In genomic region chr7:39623312-39624201, GRCh38 we compare ENCODE assay signal across 8 cellular contexts. TPM values are rescaled to one million over a fixed set of nuclear protein-coding genes. Genes with fewer than 3 reads are reported as not detected.
DNase-seq lines count a peak whose midpoint lies in the region; ATAC-seq, FAIRE-seq and TF ChIP-seq lines count a peak whose summit lies in the region.

Gene RALA (plus strand): TSS chr7:39623572. CDS start chr7:39686668, 63,096 bp downstream.

- peak within 1 kb of the TSS; percentile 93 for H3K4me2 ChIP-seq in mesendoderm (ENCODE audit: low read length)

- peak within 1 kb of the TSS; percentile 88 for H3K27ac Mint-ChIP-seq in Caco-2 (ENCODE audit: unreplicated experiment)

- H3K27me3 Mint-ChIP-seq in Caco-2 (ENCODE audit: insufficient read depth, unreplicated experiment) = no peaks in the 10 kb centered on the region

- H3K4me3 ChIP-seq in Caco-2 (ENCODE audit: low read depth, low read length) (peak within 1 kb of the TSS; percentile 90), NT2/D1 (ENCODE audit: insufficient read length, low read depth) (peak within 1 kb of the TSS; percentile 84), endocrine pancreas (ENCODE audit: control insufficient read depth, insufficient read depth, low read length) (peak within 1 kb of the TSS; percentile 88), mesendoderm (ENCODE audit: low read length) (peak within 1 kb of the TSS; percentile 71)

- intact Hi-C loops in Caco-2 (cut with micrococcal nuclease; ENCODE audit: unreplicated experiment) = loop anchor here (1.0 to 5.0 kb wide), 4 partner anchors 43 to 123 kb away; no protein-coding TSS in a partner anchor

- no TSS peak for BruUV-seq in Caco-2 (replicated peaks; lab: Mats Ljungman, UMichigan)

- H3K9me3 Mint-ChIP-seq in Caco-2 (ENCODE audit: unreplicated experiment) = no peaks in the 10 kb centered on the region

- POLR2A ChIA-PET in Caco-2 (lab: Charles Lee) = interaction anchor here (0.6 to 2.5 kb wide), 4 partner anchors 43 to 110 kb away, joined by 3 to 13 read pairs (median 6); no protein-coding TSS in a partner anchor

- peaks cover 53% of the 10 kb centered on the region for H3K4me1 Mint-ChIP-seq in Caco-2 (ENCODE audit: low read depth, unreplicated experiment)

- peaks cover 5% of the 10 kb centered on the region for H3K79me1 ChIP-seq in mesendoderm (ENCODE audit: low read length)

- H3K27ac ChIP-seq in mesendoderm (ENCODE audit: low read depth, low read length) = peak within 1 kb of the TSS; percentile 91

- peak; percentile 95 for DNase-seq in Caco-2
- DNase-seq in HTR-8/SVneo (ENCODE audit: insufficient read length, low spot score) = peak; percentile 93
- DNase-seq in NT2/D1 (ENCODE audit: low read depth, low spot score) = peak; percentile 95
- peak; percentile 60 for DNase-seq in activated CD8-positive, alpha-beta memory T cell treated with anti-CD3 and anti-CD28 coated beads, Interleukin-2, amount 50 U/mL, for 1 hour (ENCODE audit: extremely low read depth)
- peak; percentile 97 for DNase-seq in mesendoderm
- DNase-seq in stimulated activated CD8-positive, alpha-beta memory T cell treated with anti-CD3 and anti-CD28 coated beads, Interleukin-12 subunit alpha, Interleukin-12 subunit beta, amount 100 ng/mL, for 4 hours (ENCODE audit: low read depth) = peak; percentile 85

- H4K5ac ChIP-seq in mesendoderm (ENCODE audit: low read length) = no peak within 1 kb of the TSS

- no peak within 1 kb of the TSS for H2BK15ac ChIP-seq in mesendoderm (replicated peaks; ENCODE audit: low read depth)

- CTCF ChIA-PET in Caco-2 (lab: Charles Lee) = interaction anchor here (0.6 to 2.6 kb wide), 2 partner anchors 9 to 43 kb away, joined by 3 to 12 read pairs; no protein-coding TSS in a partner anchor

- peaks cover 32% of the 10 kb centered on the region for H3K79me2 ChIP-seq in mesendoderm (ENCODE audit: control insufficient read depth, insufficient read depth, low read length)

- peak; percentile 88 for ATAC-seq in GM21367 (IDR thresholded peaks at IDR 0.05; ENCODE audit: unreplicated experiment)

- peaks cover 11% of the 10 kb centered on the region for H3K36me3 Mint-ChIP-seq in Caco-2 (ENCODE audit: insufficient read depth, unreplicated experiment)

- peak within 1 kb of the TSS; percentile 29 for H2BK120ac ChIP-seq in mesendoderm (ENCODE audit: low read depth, low read length)

- H3K9ac ChIP-seq in NT2/D1 (ENCODE audit: insufficient read length, low read depth) = peak within 1 kb of the TSS; percentile 92
- peak within 1 kb of the TSS; percentile 88 for H3K9ac ChIP-seq in endocrine pancreas (ENCODE audit: control insufficient read depth, insufficient read depth, low read length)
- peak within 1 kb of the TSS; percentile 82 for H3K9ac ChIP-seq in mesendoderm (ENCODE audit: low read length)

- no peak for TF ChIP-seq CTCF in Caco-2 (IDR thresholded peaks at IDR 0.05; ENCODE audit: insufficient read depth in 1 of 2, low read depth in 1 of 2, low read length in 1 of 2, severe bottlenecking in 1 of 2, unreplicated experiment in 1 of 2)

- H3K36me3 ChIP-seq in Caco-2 (ENCODE audit: control insufficient read depth, insufficient read depth, low read length) = peaks cover 2% of the 10 kb centered on the region; the same call in 1 of the 2 replicates
- H3K36me3 ChIP-seq in NT2/D1 (ENCODE audit: insufficient read depth, insufficient read length, low read length) = peaks cover 18% of the 10 kb centered on the region
- H3K36me3 ChIP-seq in endocrine pancreas (ENCODE audit: control insufficient read depth, insufficient read depth, low read length) = no peaks in the 10 kb centered on the region
- no peaks in the 10 kb centered on the region for H3K36me3 ChIP-seq in mesendoderm (ENCODE audit: control insufficient read depth, insufficient read depth, low read length)

- H3K23ac ChIP-seq in mesendoderm (ENCODE audit: low read length) = peak within 1 kb of the TSS; percentile 74

- no peaks in the 10 kb centered on the region for H3K9me3 ChIP-seq in Caco-2
- H3K9me3 ChIP-seq in NT2/D1 (ENCODE audit: insufficient read depth, low read length) = no peaks in the 10 kb centered on the region
- H3K9me3 ChIP-seq in endocrine pancreas (ENCODE audit: control insufficient read depth, low read length) = no peaks in the 10 kb centered on the region

- no peak within 1 kb of the TSS for H2AK5ac ChIP-seq in mesendoderm (ENCODE audit: low read length)

- peak within 1 kb of the TSS; percentile 90 for H3K56ac ChIP-seq in mesendoderm (ENCODE audit: low read length)

- peak within 1 kb of the TSS; percentile 84 for H3K4me3 Mint-ChIP-seq in Caco-2 (ENCODE audit: unreplicated experiment)

- no peak within 1 kb of the TSS for H4K8ac ChIP-seq in mesendoderm (ENCODE audit: low read depth, low read length)

- WGBS in mesendoderm (ENCODE audit: extremely low coverage, insufficient coverage, low lambda C conversion rate) = no CpG with 5 or more reads among the region's 100 CpGs

- H3K4me1 ChIP-seq in Caco-2 = peaks cover 27% of the 10 kb centered on the region
- peaks cover 2% of the 10 kb centered on the region for H3K4me1 ChIP-seq in NT2/D1 (ENCODE audit: insufficient read depth, insufficient read length)
- H3K4me1 ChIP-seq in endocrine pancreas (ENCODE audit: control insufficient read depth, insufficient read depth, low read length) = peaks cover 17% of the 10 kb centered on the region
- H3K4me1 ChIP-seq in mesendoderm (ENCODE audit: control insufficient read depth, low read depth, low read length) = peaks cover 6% of the 10 kb centered on the region

- peak; percentile 72 for FAIRE-seq in HTR-8/SVneo (lab: Jason Lieb, UNC)

- peak within 1 kb of the TSS; percentile 45 for H2BK5ac ChIP-seq in mesendoderm (ENCODE audit: low read length)

- H3K27me3 ChIP-seq in Caco-2 (replicated peaks; ENCODE audit: control insufficient read depth, insufficient read depth, low read length) (no peaks in the 10 kb centered on the region), NT2/D1 (ENCODE audit: insufficient read depth, insufficient read length) (no peaks in the 10 kb centered on the region), endocrine pancreas (ENCODE audit: control insufficient read depth, insufficient read depth, low read length) (no peaks in the 10 kb centered on the region), mesendoderm (ENCODE audit: insufficient read depth, low read length, poor library complexity) (no peaks in the 10 kb centered on the region)

- H3K18ac ChIP-seq in mesendoderm (ENCODE audit: low read length) = peak within 1 kb of the TSS; percentile 97

- peak within 1 kb of the TSS; percentile 81 for H3K4ac ChIP-seq in mesendoderm (ENCODE audit: low read depth, low read length)

RNA-seq across cellular contexts. Expression of gene RALA, which starts in this region (rescaled TPM):
- 41.7 and 43.5 TPM in 2 replicates for total RNA-seq in Caco-2 (2022)
- polyA plus RNA-seq in mesendoderm (2013, experiment 1 of 2) = 73.1 TPM
- 72.8 TPM for polyA plus RNA-seq in mesendoderm (2013, experiment 2 of 2)

Comparison
In these comparisons a context has a peak if more than half of its experiments do, and no peak if none do; other contexts are left out.
1. Peak in every context shown above with its lines: DNase-seq, ATAC-seq, H3K4me3 ChIP-seq and H3K27ac ChIP-seq.